1 cellular context compared by ENCODE assay signal in genomic region chr15:74253276-74253921, GRCh38.
TF ChIP-seq lines count a peak whose summit lies in the region.

No MANE protein-coding gene starts in this region.

TF ChIP-seq in GM23338, 12 proteins besides CTCF, POLR2A, EP300 and RAD21 (continued from another document):
- TF ChIP-seq, protein P1, sequence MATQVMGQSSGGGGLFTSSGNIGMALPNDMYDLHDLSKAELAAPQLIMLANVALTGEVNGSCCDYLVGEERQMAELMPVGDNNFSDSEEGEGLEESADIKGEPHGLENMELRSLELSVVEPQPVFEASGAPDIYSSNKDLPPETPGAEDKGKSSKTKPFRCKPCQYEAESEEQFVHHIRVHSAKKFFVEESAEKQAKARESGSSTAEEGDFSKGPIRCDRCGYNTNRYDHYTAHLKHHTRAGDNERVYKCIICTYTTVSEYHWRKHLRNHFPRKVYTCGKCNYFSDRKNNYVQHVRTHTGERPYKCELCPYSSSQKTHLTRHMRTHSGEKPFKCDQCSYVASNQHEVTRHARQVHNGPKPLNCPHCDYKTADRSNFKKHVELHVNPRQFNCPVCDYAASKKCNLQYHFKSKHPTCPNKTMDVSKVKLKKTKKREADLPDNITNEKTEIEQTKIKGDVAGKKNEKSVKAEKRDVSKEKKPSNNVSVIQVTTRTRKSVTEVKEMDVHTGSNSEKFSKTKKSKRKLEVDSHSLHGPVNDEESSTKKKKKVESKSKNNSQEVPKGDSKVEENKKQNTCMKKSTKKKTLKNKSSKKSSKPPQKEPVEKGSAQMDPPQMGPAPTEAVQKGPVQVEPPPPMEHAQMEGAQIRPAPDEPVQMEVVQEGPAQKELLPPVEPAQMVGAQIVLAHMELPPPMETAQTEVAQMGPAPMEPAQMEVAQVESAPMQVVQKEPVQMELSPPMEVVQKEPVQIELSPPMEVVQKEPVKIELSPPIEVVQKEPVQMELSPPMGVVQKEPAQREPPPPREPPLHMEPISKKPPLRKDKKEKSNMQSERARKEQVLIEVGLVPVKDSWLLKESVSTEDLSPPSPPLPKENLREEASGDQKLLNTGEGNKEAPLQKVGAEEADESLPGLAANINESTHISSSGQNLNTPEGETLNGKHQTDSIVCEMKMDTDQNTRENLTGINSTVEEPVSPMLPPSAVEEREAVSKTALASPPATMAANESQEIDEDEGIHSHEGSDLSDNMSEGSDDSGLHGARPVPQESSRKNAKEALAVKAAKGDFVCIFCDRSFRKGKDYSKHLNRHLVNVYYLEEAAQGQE (IDR thresholded peaks at IDR 0.05; ENCODE audit: unreplicated experiment), result no peak
- TF ChIP-seq POLR2AphosphoS5 (IDR thresholded peaks at IDR 0.05; ENCODE audit: low read depth), result no peak
- TF ChIP-seq, protein P2, sequence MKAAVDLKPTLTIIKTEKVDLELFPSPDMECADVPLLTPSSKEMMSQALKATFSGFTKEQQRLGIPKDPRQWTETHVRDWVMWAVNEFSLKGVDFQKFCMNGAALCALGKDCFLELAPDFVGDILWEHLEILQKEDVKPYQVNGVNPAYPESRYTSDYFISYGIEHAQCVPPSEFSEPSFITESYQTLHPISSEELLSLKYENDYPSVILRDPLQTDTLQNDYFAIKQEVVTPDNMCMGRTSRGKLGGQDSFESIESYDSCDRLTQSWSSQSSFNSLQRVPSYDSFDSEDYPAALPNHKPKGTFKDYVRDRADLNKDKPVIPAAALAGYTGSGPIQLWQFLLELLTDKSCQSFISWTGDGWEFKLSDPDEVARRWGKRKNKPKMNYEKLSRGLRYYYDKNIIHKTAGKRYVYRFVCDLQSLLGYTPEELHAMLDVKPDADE (IDR thresholded peaks at IDR 0.05), result no peak
- TF ChIP-seq ZNF114 (CRISPR knock-in tag; IDR thresholded peaks at IDR 0.05), result no peak
TF ChIP-seq in GM23338: peak in this region for 0.
